In genomic region chr20:15849131-15849685, GRCh38 we compare ENCODE assay signal across 22 cellular contexts.
"Had no signal": no experiment of that assay in that cellular context is flagged by ENCODE, and none has a peak within 500 bp of the region (broad histone marks: within the 10 kb centered on the region; RNA-seq: fewer than 3 reads in every experiment).

No MANE protein-coding gene starts in this region.

- DNase-seq: activated CD4-positive, alpha-beta T cell treated with anti-CD3 and anti-CD28 coated beads for 36 hours; activated CD4-positive, CD25-positive, alpha-beta regulatory T cell; activated CD8-positive, alpha-beta memory T cell treated with anti-CD3 and anti-CD28 coated beads, Interleukin-2, amount 50 U/mL, for 48 hours; activated CD8-positive, alpha-beta T cell treated with anti-CD3 and anti-CD28 coated beads for 36 hours; activated naive CD4-positive, alpha-beta T cell treated with anti-CD3 and anti-CD28 coated beads, Interleukin-2, amount 50 U/mL, for 16 hours; activated naive CD8-positive, alpha-beta T cell treated with anti-CD3 and anti-CD28 coated beads, Interleukin-2, amount 10 ng/mL, durations not matched to agents 7 days and 5 days; activated T-cell treated with anti-CD3 and anti-CD28 coated beads, Interleukin-2, amount 50 U/mL, for 1 hour; adrenal gland; central memory CD4-positive, alpha-beta T cell; NCI-H1048; NCI-H146; NCI-H187 treated with DMSO at 0.1 percent for 48 hours; NCI-H2081 treated with DMSO at 0.1 percent for 48 hours; NCI-H446; NCI-H524; PC-9; SHP77 treated with DMSO at 0.1 percent for 48 hours; T-cell; T-helper 2 cell; T1000 had no signal

- H3K4me3 Mint-ChIP-seq: activated CD4-positive, alpha-beta T cell treated with anti-CD3 and anti-CD28 coated beads for 36 hours; activated CD8-positive, alpha-beta T cell treated with anti-CD3 and anti-CD28 coated beads for 36 hours; activated naive CD8-positive, alpha-beta T cell treated with anti-CD3 and anti-CD28 coated beads, Interleukin-2, amount 10 ng/mL, durations not matched to agents 7 days and 5 days; T-cell had no signal

- H3K36me3 ChIP-seq: adrenal gland, breast epithelium had no signal

- H3K27ac Mint-ChIP-seq: activated CD4-positive, alpha-beta T cell treated with anti-CD3 and anti-CD28 coated beads for 36 hours; activated CD8-positive, alpha-beta T cell treated with anti-CD3 and anti-CD28 coated beads for 36 hours; activated naive CD8-positive, alpha-beta T cell treated with anti-CD3 and anti-CD28 coated beads, Interleukin-2, amount 10 ng/mL, durations not matched to agents 7 days and 5 days; T-cell had no signal

- H3K4me3 ChIP-seq: adrenal gland, breast epithelium, PC-9, SK-N-MC had no signal

- ATAC-seq: activated CD4-positive, alpha-beta T cell treated with anti-CD3 and anti-CD28 coated beads for 36 hours; activated CD8-positive, alpha-beta T cell treated with anti-CD3 and anti-CD28 coated beads for 36 hours; T-cell had no signal

- H3K4me1 ChIP-seq: adrenal gland, breast epithelium had no signal

- H3K9me3 ChIP-seq: adrenal gland, breast epithelium had no signal

- H3K36me3 Mint-ChIP-seq: activated naive CD8-positive, alpha-beta T cell treated with anti-CD3 and anti-CD28 coated beads, Interleukin-2, amount 10 ng/mL, durations not matched to agents 7 days and 5 days; T-cell had no signal

- H3K27ac ChIP-seq: adrenal gland, breast epithelium, PC-9, SK-N-MC had no signal

- H3K4me2 ChIP-seq: PC-9 had no signal

- H3K27me3 Mint-ChIP-seq: activated CD4-positive, alpha-beta T cell treated with anti-CD3 and anti-CD28 coated beads for 36 hours; activated CD8-positive, alpha-beta T cell treated with anti-CD3 and anti-CD28 coated beads for 36 hours; activated naive CD8-positive, alpha-beta T cell treated with anti-CD3 and anti-CD28 coated beads, Interleukin-2, amount 10 ng/mL, durations not matched to agents 7 days and 5 days; T-cell had no signal

- H3K4me1 Mint-ChIP-seq: activated CD4-positive, alpha-beta T cell treated with anti-CD3 and anti-CD28 coated beads for 36 hours; activated naive CD8-positive, alpha-beta T cell treated with anti-CD3 and anti-CD28 coated beads, Interleukin-2, amount 10 ng/mL, durations not matched to agents 7 days and 5 days; T-cell had no signal

- H2AFZ ChIP-seq: PC-9 had no signal

- H3K27me3 ChIP-seq: adrenal gland, breast epithelium had no signal
